Comparison of ENCODE assay signal across 31 cellular contexts in genomic region chr5:78632467-78632866, GRCh38. TPM values are rescaled to one million over a fixed set of nuclear protein-coding genes. Genes with fewer than 3 reads are reported as not detected.
"Had no signal": no experiment of that assay in that cellular context is flagged by ENCODE, and none has a peak within 500 bp of the region (broad histone marks: within the 10 kb centered on the region; RNA-seq: fewer than 3 reads in every experiment).

No MANE protein-coding gene starts in this region.

- H3K4me3 ChIP-seq: ascending aorta, body of pancreas, Peyer's patch, SJCRH30 had no signal

- H3K27ac ChIP-seq: ascending aorta, body of pancreas, Peyer's patch, RWPE1, SJCRH30, VCaP had no signal

- H3K9ac ChIP-seq: SK-N-SH had no signal

- H3K4me2 ChIP-seq: SK-N-SH had no signal

- H3K9me3 ChIP-seq: ascending aorta, body of pancreas, Peyer's patch, SJCRH30, SK-N-SH had no signal

- ATAC-seq: activated naive CD4-positive, alpha-beta T cell treated with anti-CD3 and anti-CD28 coated beads, Interleukin-2, amount 50 U/mL, for 72 hours; activated naive CD8-positive, alpha-beta T cell treated with anti-CD3 and anti-CD28 coated beads, Interleukin-2, amount 50 U/mL, for 24 hours; activated T-cell treated with anti-CD3 and anti-CD28 coated beads, Interleukin-2, amount 50 U/mL, for 4 hours; body of pancreas had no signal

- H3K27me3 ChIP-seq: ascending aorta, body of pancreas, Peyer's patch, SJCRH30 had no signal

- H3K9me2 ChIP-seq: SK-N-SH had no signal

- DNase-seq: activated CD4-positive, alpha-beta memory T cell treated with anti-CD3 and anti-CD28 coated beads for 36 hours; activated CD4-positive, alpha-beta T cell treated with anti-CD3 and anti-CD28 coated beads, Interleukin-2, amount 10 ng/mL, durations not matched to agents 7 days and 5 days; activated CD4-positive, CD25-positive, alpha-beta regulatory T cell; activated CD8-positive, alpha-beta memory T cell treated with anti-CD3 and anti-CD28 coated beads for 24 hours; activated effector memory CD4-positive, alpha-beta T cell treated with anti-CD3 and anti-CD28 coated beads, Interleukin-2, amount 50 U/mL, for 16 hours; activated naive CD4-positive, alpha-beta T cell treated with Interleukin-2 at 50 U/mL for 16 hours; activated naive CD8-positive, alpha-beta T cell treated with anti-CD3 and anti-CD28 coated beads, Interleukin-2, amount 50 U/mL, for 24 hours; activated T-cell treated with anti-CD3 and anti-CD28 coated beads, Interleukin-2, amount 50 U/mL, for 4 hours; amniotic stem cell; Karpas-422; MM.1S; NCI-H1105; NCI-H1436; NCI-H187 treated with DMSO at 0.1 percent for 48 hours; NCI-H2171; NCI-H226; NCI-H510A; NCI-H526 treated with DMSO at 0.1 percent for 48 hours; NCI-H82; OCI-M1; Peyer's patch; Right ventricle myocardium superior; SJCRH30; SK-N-SH; T-helper 1 cell had no signal

RNA-seq across cellular contexts. Expression of gene LHFPL2, which starts 16.1 kb away (rescaled TPM):
- total RNA-seq: T-helper 2 cell treated with Interferon-gamma antibody and Interleukin-4, amounts not matched to agents 100 ng/mL and 5 ng/mL, for 36 hours had no signal
